ENCODE assay signal across 11 cellular contexts in the genomic region with DNA sequence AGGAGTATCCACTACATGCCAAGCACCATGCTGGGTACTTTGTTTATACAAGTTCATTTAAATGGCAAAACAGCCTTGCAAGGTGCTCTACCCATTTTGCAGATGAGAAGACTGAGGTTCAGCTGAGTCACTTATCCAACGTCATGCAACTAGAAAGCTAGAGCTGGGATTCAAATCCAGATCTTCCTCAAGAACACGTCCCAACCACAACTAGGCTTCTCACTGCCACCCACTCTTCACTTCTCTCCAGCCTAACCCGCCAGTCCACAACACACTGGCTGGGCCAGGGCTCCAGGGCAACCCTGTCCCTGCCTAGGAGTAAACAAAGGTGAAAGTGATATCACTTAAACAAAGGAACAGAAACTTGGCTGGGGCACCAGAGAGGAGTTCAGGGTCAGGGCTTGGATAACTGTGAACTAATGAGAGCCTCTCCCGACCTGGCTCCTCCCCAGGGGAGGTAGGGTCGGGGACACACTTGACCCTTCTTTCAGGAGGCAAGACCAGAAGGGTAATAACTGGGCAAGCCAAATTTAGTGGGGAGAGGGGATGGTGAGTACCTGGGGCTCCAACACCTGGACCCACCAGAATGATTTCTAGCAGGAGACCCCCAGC. TPM values are rescaled to one million over a fixed set of nuclear protein-coding genes. Genes with fewer than 3 reads are reported as not detected.
DNase-seq lines count a peak whose midpoint lies in the region; ATAC-seq and TF ChIP-seq lines count a peak whose summit lies in the region.
"Had no signal": no experiment of that assay in that cellular context is flagged by ENCODE, and none has a peak within 500 bp of the region (broad histone marks: within the 10 kb centered on the region; RNA-seq: fewer than 3 reads in every experiment).

No MANE protein-coding gene starts in this region.

- H3K36me3 Mint-ChIP-seq in mesothelial cell of epicardium: peaks cover 5% of the 10 kb centered on the region

- H3K27me3 Mint-ChIP-seq in mesothelial cell of epicardium (ENCODE audit: low read depth): no peaks in the 10 kb centered on the region
- H3K27me3 Mint-ChIP-seq: activated CD4-positive, alpha-beta T cell treated with anti-CD3 and anti-CD28 coated beads, Interleukin-2, amount 10 ng/mL, durations not matched to agents 7 days and 5 days had no signal

- peak overlapping the region; percentile 86 for H3K27ac ChIP-seq in upper lobe of right lung

- H3K4me3 ChIP-seq in NT2/D1 (ENCODE audit: insufficient read length, low read depth) (no peak overlapping the region), upper lobe of right lung (no peak overlapping the region)
- H3K4me3 ChIP-seq: HAP-1 had no signal

- peak overlapping the region; percentile 57 for H3K9ac ChIP-seq in NT2/D1 (ENCODE audit: insufficient read length, low read depth)

- H3K4me1 Mint-ChIP-seq in mesothelial cell of epicardium: peaks cover 80% of the 10 kb centered on the region

- no peaks in the 10 kb centered on the region for H3K9me3 Mint-ChIP-seq in mesothelial cell of epicardium
- H3K9me3 Mint-ChIP-seq: activated CD4-positive, alpha-beta T cell treated with anti-CD3 and anti-CD28 coated beads, Interleukin-2, amount 10 ng/mL, durations not matched to agents 7 days and 5 days had no signal

- intact Hi-C loops in upper lobe of right lung (cut with DNase I): no loop called here

- no peak for DNase-seq in NT2/D1 (ENCODE audit: low read depth, low spot score)
- DNase-seq in epidermal melanocyte (ENCODE audit: insufficient read length, low spot score): peak; percentile 4
- no peak for DNase-seq in mesothelial cell of epicardium (ENCODE audit: low spot score in 2 of 2, unreplicated experiment in 2 of 2)
- no peak for DNase-seq in upper lobe of right lung
- no peak for DNase-seq in NCI-H446 treated with DMSO at 0.1 percent for 48 hours (lab: John Stamatoyannopoulos, UW)
- DNase-seq in activated CD4-positive, alpha-beta T cell treated with anti-CD3 and anti-CD28 coated beads, Interleukin-2, amount 50 U/mL, for 1 hour: no peak
- no peak for DNase-seq in pons (ENCODE audit: low spot score)
- DNase-seq: activated CD4-positive, alpha-beta T cell treated with anti-CD3 and anti-CD28 coated beads, Interleukin-2, amount 10 ng/mL, durations not matched to agents 7 days and 5 days; stimulated activated naive CD4-positive, alpha-beta T cell treated with Interleukin-2 at 50 U/mL for 16 hours had no signal

- TF ChIP-seq CTCF in mesothelial cell of epicardium (IDR thresholded peaks at IDR 0.05; ENCODE audit: unreplicated experiment) (no peak), upper lobe of right lung (IDR thresholded peaks at IDR 0.05) (no peak)

- H3K4me1 ChIP-seq in NT2/D1 (ENCODE audit: insufficient read depth, insufficient read length) (peaks cover 39% of the 10 kb centered on the region), upper lobe of right lung (peaks cover 84% of the 10 kb centered on the region)

- H3K9me3 ChIP-seq in NT2/D1 (ENCODE audit: insufficient read depth, low read length) (no peaks in the 10 kb centered on the region), upper lobe of right lung (no peaks in the 10 kb centered on the region)
- H3K9me3 ChIP-seq: HAP-1 had no signal

- H3K27ac Mint-ChIP-seq in mesothelial cell of epicardium: peak overlapping the region; percentile 97
- H3K27ac Mint-ChIP-seq: activated CD4-positive, alpha-beta T cell treated with anti-CD3 and anti-CD28 coated beads, Interleukin-2, amount 10 ng/mL, durations not matched to agents 7 days and 5 days had no signal

- H3K4me3 Mint-ChIP-seq in mesothelial cell of epicardium: no peak overlapping the region
- H3K4me3 Mint-ChIP-seq: activated CD4-positive, alpha-beta T cell treated with anti-CD3 and anti-CD28 coated beads, Interleukin-2, amount 10 ng/mL, durations not matched to agents 7 days and 5 days had no signal

- peak; percentile 11 for ATAC-seq in upper lobe of right lung

- no peaks in the 10 kb centered on the region for H3K27me3 ChIP-seq in NT2/D1 (ENCODE audit: insufficient read depth, insufficient read length)
- no peaks in the 10 kb centered on the region for H3K27me3 ChIP-seq in upper lobe of right lung

- H3K36me3 ChIP-seq in NT2/D1 (ENCODE audit: insufficient read depth, insufficient read length, low read length) (peaks cover 59% of the 10 kb centered on the region), upper lobe of right lung (peaks cover 33% of the 10 kb centered on the region)
- H3K36me3 ChIP-seq: HAP-1 had no signal

RNA-seq across cellular contexts. Expression of a gene that starts 7.9 kb away (rescaled TPM):
- total RNA-seq in mesothelial cell of epicardium: 44.3 to 46.7 TPM (median 46.7 TPM) in 3 replicates
- 345 TPM for total RNA-seq in upper lobe of right lung

RNA-seq across cellular contexts. Expression of a gene that starts 22.6 kb away (rescaled TPM):
- total RNA-seq in mesothelial cell of epicardium (25.6 to 27.2 TPM (median 26.7 TPM) in 3 replicates), upper lobe of right lung (46.5 TPM)

RNA-seq across cellular contexts. Expression of a gene that starts 32.2 kb away (rescaled TPM):
- total RNA-seq in mesothelial cell of epicardium (0.11 TPM in 1 of 3 replicates, not detected in the others), upper lobe of right lung (0.29 TPM)

RNA-seq across cellular contexts. Expression of a gene that starts 33.7 kb away (rescaled TPM):
- total RNA-seq in mesothelial cell of epicardium (not detected in 3 replicates), upper lobe of right lung (not detected)
- total RNA-seq: activated CD4-positive, alpha-beta T cell treated with anti-CD3 and anti-CD28 coated beads, Interleukin-2, amount 10 ng/mL, durations not matched to agents 7 days and 5 days; lower leg skin had no signal

RNA-seq across cellular contexts. Expression of a gene that starts 37.8 kb away (rescaled TPM):
- total RNA-seq in mesothelial cell of epicardium: 0.47 to 0.69 TPM in 2 of 3 replicates, not detected in the other
- not detected for total RNA-seq in upper lobe of right lung
- total RNA-seq: activated CD4-positive, alpha-beta T cell treated with anti-CD3 and anti-CD28 coated beads, Interleukin-2, amount 10 ng/mL, durations not matched to agents 7 days and 5 days; lower leg skin had no signal
